Comparison of ENCODE assay signal across 1 cellular context in genomic region chr19:45767881-45768643, GRCh38.
TF ChIP-seq lines count a peak whose summit lies in the region.

No MANE protein-coding gene starts in this region.

TF ChIP-seq in HepG2, 621 proteins besides CTCF, POLR2A, EP300 and RAD21 (continued from another document and continues in another):
- TF ChIP-seq ARID4A (CRISPR knock-in tag; IDR thresholded peaks at IDR 0.05; ENCODE audit: borderline replicate concordance) = peak; percentile 63; the same call in 1 of the 2 replicates
- peak; percentile 58; the same call in 1 of the 2 replicates for TF ChIP-seq MXD3 (CRISPR knock-in tag; IDR thresholded peaks at IDR 0.05)
- no peak for TF ChIP-seq ZNF121 (CRISPR knock-in tag; IDR thresholded peaks at IDR 0.05)
- TF ChIP-seq ZNF225 (CRISPR knock-in tag; IDR thresholded peaks at IDR 0.05) = peak; percentile 63; the same call in 1 of the 2 replicates
- no peak for TF ChIP-seq NFE2L1 (CRISPR knock-in tag; IDR thresholded peaks at IDR 0.05; ENCODE audit: borderline replicate concordance)
- TF ChIP-seq GATAD1 (CRISPR knock-in tag; IDR thresholded peaks at IDR 0.05) = peak; percentile 36; the same call in 1 of the 2 replicates
- no peak for TF ChIP-seq SP2 (CRISPR knock-in tag; IDR thresholded peaks at IDR 0.05)
- TF ChIP-seq POLR2AphosphoS2 (IDR thresholded peaks at IDR 0.05; ENCODE audit: low read depth, low read length) = no peak
- TF ChIP-seq TFDP1 (CRISPR knock-in tag; IDR thresholded peaks at IDR 0.05; ENCODE audit: borderline replicate concordance) = 0 out of 2 replicates have a peak, but pooled peaks have one; percentile 27
- TF ChIP-seq SALL1 (CRISPR knock-in tag; IDR thresholded peaks at IDR 0.05) = peak; percentile 59
- TF ChIP-seq ZNF224 (CRISPR knock-in tag; IDR thresholded peaks at IDR 0.05) = 0 out of 2 replicates have a peak, but pooled peaks have one; percentile 79
- no peak for TF ChIP-seq ZNF331 (CRISPR knock-in tag; IDR thresholded peaks at IDR 0.05)
- TF ChIP-seq ZNF530 (CRISPR knock-in tag; IDR thresholded peaks at IDR 0.05; ENCODE audit: low read depth) = no peak
- peak; percentile 60; the same call in 1 of the 2 replicates for TF ChIP-seq ZNF639 (CRISPR knock-in tag; conservative IDR thresholded peaks at IDR 0.05)
- peak; percentile 95 for TF ChIP-seq ZNF800 (CRISPR knock-in tag; IDR thresholded peaks at IDR 0.05)
- TF ChIP-seq KDM1A (CRISPR knock-in tag; IDR thresholded peaks at IDR 0.05) = no peak
- TF ChIP-seq KLF12 (CRISPR knock-in tag; IDR thresholded peaks at IDR 0.05; ENCODE audit: borderline replicate concordance) = no peak
- peak; percentile 48; the same call in 1 of the 2 replicates for TF ChIP-seq ZBTB20 (CRISPR knock-in tag; IDR thresholded peaks at IDR 0.05; ENCODE audit: borderline replicate concordance, low read depth)
- TF ChIP-seq ZIK1 (CRISPR knock-in tag; IDR thresholded peaks at IDR 0.05; ENCODE audit: borderline replicate concordance, low read depth) = 0 out of 2 replicates have a peak, but pooled peaks have one; percentile 8
- TF ChIP-seq RBFOX2 (IDR thresholded peaks at IDR 0.05; ENCODE audit: low read depth, low read length) = peak; percentile 83
- TF ChIP-seq ZNF234 (CRISPR knock-in tag; conservative IDR thresholded peaks at IDR 0.05) = no peak
- peak; percentile 91; the same call in 1 of the 2 replicates for TF ChIP-seq ZNF891 (CRISPR knock-in tag; IDR thresholded peaks at IDR 0.05)
- 0 out of 2 replicates have a peak, but pooled peaks have one; percentile 43 for TF ChIP-seq RFXAP (CRISPR knock-in tag; IDR thresholded peaks at IDR 0.05; ENCODE audit: borderline replicate concordance)
- TF ChIP-seq STAG1 (CRISPR knock-in tag; IDR thresholded peaks at IDR 0.05) = 0 out of 2 replicates have a peak, but pooled peaks have one; percentile 3
- peak; percentile 48; the same call in 1 of the 2 replicates for TF ChIP-seq RXRA (CRISPR knock-in tag; IDR thresholded peaks at IDR 0.05)
- TF ChIP-seq ZNF672 (CRISPR knock-in tag; IDR thresholded peaks at IDR 0.05) = no peak
- no peak for TF ChIP-seq ZNF572 (CRISPR knock-in tag; IDR thresholded peaks at IDR 0.05)
- TF ChIP-seq FOXC1 (CRISPR knock-in tag; IDR thresholded peaks at IDR 0.05; ENCODE audit: borderline replicate concordance) = 0 out of 2 replicates have a peak, but pooled peaks have one; percentile 18
- no peak; the same call in 1 of the 2 replicates for TF ChIP-seq ZNF263 (CRISPR knock-in tag; IDR thresholded peaks at IDR 0.05)
- no peak for TF ChIP-seq ZNF12 (CRISPR knock-in tag; IDR thresholded peaks at IDR 0.05)
- TF ChIP-seq ZNF841 (CRISPR knock-in tag; IDR thresholded peaks at IDR 0.05; ENCODE audit: borderline replicate concordance) = no peak
- TF ChIP-seq ZNF484 (CRISPR knock-in tag; IDR thresholded peaks at IDR 0.05; ENCODE audit: borderline replicate concordance, low read depth) = no peak
- 0 out of 2 replicates have a peak, but pooled peaks have one; percentile 67 for TF ChIP-seq MZF1 (CRISPR knock-in tag; IDR thresholded peaks at IDR 0.05; ENCODE audit: borderline replicate concordance)
- no peak for TF ChIP-seq MAZ (IDR thresholded peaks at IDR 0.05; ENCODE audit: borderline replicate concordance, low read depth, low read length)
- 0 out of 2 replicates have a peak, but pooled peaks have one; percentile 17 for TF ChIP-seq MAZ (CRISPR knock-in tag; IDR thresholded peaks at IDR 0.05; ENCODE audit: low read depth)
- peak; percentile 40; the same call in 1 of the 2 replicates for TF ChIP-seq ZSCAN21 (CRISPR knock-in tag; IDR thresholded peaks at IDR 0.05; ENCODE audit: borderline replicate concordance)
- TF ChIP-seq KDM3A (CRISPR knock-in tag; IDR thresholded peaks at IDR 0.05; ENCODE audit: low read depth) = peak; percentile 31; the same call in 1 of the 2 replicates
- peak; percentile 70; the same call in 1 of the 2 replicates for TF ChIP-seq REPIN1 (CRISPR knock-in tag; IDR thresholded peaks at IDR 0.05; ENCODE audit: borderline replicate concordance, low read depth)
- TF ChIP-seq ZNF335 (CRISPR knock-in tag; IDR thresholded peaks at IDR 0.05) = peak; percentile 43; the same call in 1 of the 2 replicates
- peak; percentile 87; the same call in 1 of the 2 replicates for TF ChIP-seq E2F2 (CRISPR knock-in tag; IDR thresholded peaks at IDR 0.05; ENCODE audit: borderline replicate concordance)
- no peak for TF ChIP-seq ZNF746 (CRISPR knock-in tag; IDR thresholded peaks at IDR 0.05)
- TF ChIP-seq HIVEP1 (CRISPR knock-in tag; IDR thresholded peaks at IDR 0.05) = no peak
- TF ChIP-seq NPAS2 (CRISPR knock-in tag; IDR thresholded peaks at IDR 0.05; ENCODE audit: borderline replicate concordance) = peak; percentile 87; the same call in 1 of the 2 replicates
- no peak for TF ChIP-seq KDM6A (CRISPR knock-in tag; IDR thresholded peaks at IDR 0.05; ENCODE audit: low read depth)
- no peak for TF ChIP-seq ZBTB46 (CRISPR knock-in tag; IDR thresholded peaks at IDR 0.05; ENCODE audit: borderline replicate concordance)
- peak; percentile 60; the same call in 1 of the 2 replicates for TF ChIP-seq ZKSCAN5 (CRISPR knock-in tag; IDR thresholded peaks at IDR 0.05)
- no peak for TF ChIP-seq ZNF576 (CRISPR knock-in tag; IDR thresholded peaks at IDR 0.05)
- peak; percentile 89 for TF ChIP-seq UBTF (CRISPR knock-in tag; IDR thresholded peaks at IDR 0.05)
- no peak for TF ChIP-seq ZSCAN9 (CRISPR knock-in tag; IDR thresholded peaks at IDR 0.05; ENCODE audit: borderline replicate concordance)
